ENCODE assay signal across 17 cellular contexts in the genomic region with DNA sequence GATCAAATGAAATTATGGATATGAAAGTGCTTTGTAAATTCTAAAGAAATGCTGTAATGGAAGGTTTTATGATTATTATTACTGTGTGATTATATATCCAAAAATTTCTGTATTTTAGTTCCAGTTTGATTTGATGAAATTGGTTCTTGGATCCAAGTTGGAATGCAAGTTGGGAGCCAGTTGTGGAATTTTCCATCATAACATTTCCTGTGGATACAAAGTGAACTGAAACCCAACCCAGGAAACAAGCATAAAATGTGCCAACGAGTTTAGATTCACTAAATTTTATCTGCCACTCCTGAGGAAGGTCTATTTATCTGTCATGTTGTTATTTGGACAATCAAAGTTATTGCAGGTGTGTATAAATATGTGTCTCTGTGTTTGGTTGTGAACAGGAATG.
DNase-seq lines count a peak whose midpoint lies in the region; ATAC-seq and TF ChIP-seq lines count a peak whose summit lies in the region.
"Had no signal": no experiment of that assay in that cellular context is flagged by ENCODE, and none has a peak within 500 bp of the region (broad histone marks: within the 10 kb centered on the region; RNA-seq: fewer than 3 reads in every experiment).

No MANE protein-coding gene starts in this region.

- WGBS in IMR-90 (ENCODE audit: extremely low coverage in 2 of 2, insufficient read length in 1 of 2), 2 experiments: no CpG with 5 or more reads among the region's 1 CpG

- no peak overlapping the region for H3K23ac ChIP-seq in IMR-90 (ENCODE audit: low read depth, low read length)

- no peaks in the 10 kb centered on the region for H3K9me1 ChIP-seq in IMR-90 (ENCODE audit: insufficient read depth, low read length)

- DNase-seq in IMR-90: no peak
- DNase-seq in chondrocyte (ENCODE audit: low spot score): no peak
- DNase-seq in fibroblast of the aortic adventitia (ENCODE audit: low read depth): peak; percentile 70
- no peak for DNase-seq in superior temporal gyrus (ENCODE audit: extremely low spot score)
- DNase-seq in omental fat pad (ENCODE audit: low spot score): no peak
- DNase-seq: AML-193, GF-D8, NCI-H1048, NCI-H524 treated with DMSO at 0.1 percent for 48 hours, SHP77 had no signal

- H3K27ac ChIP-seq in ACC112 (ENCODE audit: low read depth, low read length): peak overlapping the region; percentile 85
- no peak overlapping the region for H3K27ac ChIP-seq in IMR-90 (ENCODE audit: insufficient read depth, low read length)
- H3K27ac ChIP-seq: KMS-11 had no signal

- H3K18ac ChIP-seq in IMR-90 (ENCODE audit: low read depth, low read length): no peak overlapping the region; the same call in 1 of the 2 replicates

- no peak overlapping the region for H3K14ac ChIP-seq in IMR-90 (replicated peaks; ENCODE audit: low read depth, low read length)

- H2BK120ac ChIP-seq in IMR-90 (ENCODE audit: low read depth, low read length): peak overlapping the region; percentile 21; the same call in 1 of the 2 replicates

- dilution Hi-C loops in IMR-90 (cut with HindIII; ENCODE audit: low sequenced_read_pairs, unreplicated experiment): no loop called here

- no peak overlapping the region for H4K8ac ChIP-seq in IMR-90 (ENCODE audit: low read depth in 2 of 2, low read length in 2 of 2)

- peaks cover 20% of the 10 kb centered on the region for H3K4me1 Mint-ChIP-seq in chondrocyte (ENCODE audit: low read depth)
- H3K4me1 Mint-ChIP-seq: CD14-positive monocyte had no signal

- no peaks in the 10 kb centered on the region for H3K36me3 Mint-ChIP-seq in chondrocyte (ENCODE audit: low read depth)
- H3K36me3 Mint-ChIP-seq: CD14-positive monocyte had no signal

- H3K27ac Mint-ChIP-seq in chondrocyte (ENCODE audit: unreplicated experiment): peak overlapping the region; percentile 15
- H3K27ac Mint-ChIP-seq: CD14-positive monocyte had no signal

- no peak overlapping the region for H4K91ac ChIP-seq in IMR-90 (ENCODE audit: insufficient read depth, low read depth, low read length)

- H2BK15ac ChIP-seq in IMR-90 (ENCODE audit: low read depth, low read length): no peak overlapping the region

- peaks cover 5% of the 10 kb centered on the region for H3K9me3 Mint-ChIP-seq in chondrocyte (ENCODE audit: low read depth)
- H3K9me3 Mint-ChIP-seq: HFFc6 had no signal

- H4K5ac ChIP-seq in IMR-90 (ENCODE audit: low read depth, low read length): no peak overlapping the region

- H3K79me1 ChIP-seq in IMR-90 (ENCODE audit: low read depth in 1 of 2, low read length in 2 of 2): no peaks in the 10 kb centered on the region

- no peak overlapping the region for H2AK9ac ChIP-seq in IMR-90 (replicated peaks; ENCODE audit: low read depth, low read length, poor library complexity)

- H3K27me3 ChIP-seq in ACC112 (ENCODE audit: insufficient read depth, low read length) (no peaks in the 10 kb centered on the region), IMR-90 (ENCODE audit: control insufficient read depth, insufficient read depth, low read length) (no peaks in the 10 kb centered on the region)

- POLR2A ChIA-PET in IMR-90 (lab: Charles Lee; ENCODE audit: unreplicated experiment): no interaction called here

- no peak for TF ChIP-seq RAD21 in IMR-90 (IDR thresholded peaks at IDR 0.05; ENCODE audit: low read length)

- H2AFZ ChIP-seq in ACC112 (ENCODE audit: low read length, unreplicated experiment) (peak overlapping the region; percentile 10), IMR-90 (replicated peaks; ENCODE audit: low read length, poor library complexity) (no peak overlapping the region)

- H4K20me1 ChIP-seq in IMR-90 (ENCODE audit: insufficient read depth, low read length): no peaks in the 10 kb centered on the region

- H3K9me3 ChIP-seq in IMR-90 (ENCODE audit: control insufficient read depth, insufficient read depth, low read length): no peaks in the 10 kb centered on the region

- no peak for TF ChIP-seq CTCF in IMR-90 (conservative IDR thresholded peaks at IDR 0.05; ENCODE audit: low read depth, low read length)
- TF ChIP-seq CTCF in chondrocyte (IDR thresholded peaks at IDR 0.05): no peak
- TF ChIP-seq CTCF in fibroblast of the aortic adventitia (IDR thresholded peaks at IDR 0.05; ENCODE audit: insufficient read depth, low read length): no peak
- no peak for TF ChIP-seq CTCF in omental fat pad (IDR thresholded peaks at IDR 0.05)

- H3K56ac ChIP-seq in IMR-90 (ENCODE audit: extremely low read depth, insufficient read depth, low read length): no peak overlapping the region

- no peak overlapping the region for H2BK5ac ChIP-seq in IMR-90 (ENCODE audit: low read depth, low read length, poor library complexity, severe bottlenecking)

- no peak overlapping the region for H2AK5ac ChIP-seq in IMR-90 (ENCODE audit: low read depth, low read length)

- no peak overlapping the region for H3K4me3 Mint-ChIP-seq in chondrocyte (ENCODE audit: unreplicated experiment)
- H3K4me3 Mint-ChIP-seq: CD14-positive monocyte had no signal

- H3K4me1 ChIP-seq in ACC112 (ENCODE audit: control insufficient read depth, insufficient read depth, low read length, unreplicated experiment): peaks cover 38% of the 10 kb centered on the region
- H3K4me1 ChIP-seq in IMR-90 (ENCODE audit: control insufficient read depth, insufficient read depth, low read length): peaks cover 4% of the 10 kb centered on the region; the same call in 1 of the 2 replicates

- no peak for TF ChIP-seq POLR2A in IMR-90 (IDR thresholded peaks at IDR 0.05; ENCODE audit: low read depth, low read length)

- in situ Hi-C loops in IMR-90 (cut with MboI; ENCODE audit: low sequenced_read_pairs): no loop called here

- no peaks in the 10 kb centered on the region for H3K79me2 ChIP-seq in ACC112 (ENCODE audit: control insufficient read depth, insufficient read depth, low read length, unreplicated experiment)

- 0 out of 2 replicates have a peak overlapping the region, but pooled peaks have one; percentile 35 for H3K4ac ChIP-seq in IMR-90 (ENCODE audit: low read depth, low read length)

- no peak for ATAC-seq in IMR-90 (ENCODE audit: low read depth)
- ATAC-seq in GM21423 (IDR thresholded peaks at IDR 0.05; ENCODE audit: unreplicated experiment): no peak
- ATAC-seq in omental fat pad (ENCODE audit: low FRiP score): no peak
- no peak for ATAC-seq in GM21526 (IDR thresholded peaks at IDR 0.05; ENCODE audit: low FRiP score, unreplicated experiment)
- ATAC-seq: Panc1 had no signal

- H3K27me3 Mint-ChIP-seq in chondrocyte (ENCODE audit: low read depth): peaks cover 4% of the 10 kb centered on the region

- intact Hi-C loops in IMR-90 (cut with micrococcal nuclease): no loop called here

- no peak overlapping the region for H3K4me2 ChIP-seq in IMR-90 (ENCODE audit: low read depth, low read length)
- H3K4me2 ChIP-seq: KMS-11 had no signal

- no peak overlapping the region; the same call in 1 of the 2 replicates for H2BK20ac ChIP-seq in IMR-90 (ENCODE audit: low read depth, low read length)

- H3K9ac ChIP-seq in IMR-90 (ENCODE audit: low read depth, low read length): no peak overlapping the region
- H3K9ac ChIP-seq: KMS-11 had no signal

- CTCF ChIA-PET in IMR-90 (lab: Yijun Ruan, JAX): no interaction called here

- BruUV-seq in IMR-90 (replicated peaks; lab: Mats Ljungman, UMichigan): no TSS peak

- H3K4me3 ChIP-seq in ACC112 (ENCODE audit: low read depth, low read length): no peak overlapping the region
- no peak overlapping the region for H3K4me3 ChIP-seq in IMR-90 (ENCODE audit: insufficient read depth, low read depth, low read length)
- H3K4me3 ChIP-seq in fibroblast of the aortic adventitia (ENCODE audit: low read depth, low read length): no peak overlapping the region

- H3K36me3 ChIP-seq in ACC112 (ENCODE audit: insufficient read depth, low read length): no peaks in the 10 kb centered on the region
- no peaks in the 10 kb centered on the region for H3K36me3 ChIP-seq in IMR-90 (ENCODE audit: control insufficient read depth, insufficient read depth, low read length)

TF ChIP-seq in IMR-90, 13 proteins besides CTCF, POLR2A, EP300 and RAD21:
- TF ChIP-seq, protein P1, sequence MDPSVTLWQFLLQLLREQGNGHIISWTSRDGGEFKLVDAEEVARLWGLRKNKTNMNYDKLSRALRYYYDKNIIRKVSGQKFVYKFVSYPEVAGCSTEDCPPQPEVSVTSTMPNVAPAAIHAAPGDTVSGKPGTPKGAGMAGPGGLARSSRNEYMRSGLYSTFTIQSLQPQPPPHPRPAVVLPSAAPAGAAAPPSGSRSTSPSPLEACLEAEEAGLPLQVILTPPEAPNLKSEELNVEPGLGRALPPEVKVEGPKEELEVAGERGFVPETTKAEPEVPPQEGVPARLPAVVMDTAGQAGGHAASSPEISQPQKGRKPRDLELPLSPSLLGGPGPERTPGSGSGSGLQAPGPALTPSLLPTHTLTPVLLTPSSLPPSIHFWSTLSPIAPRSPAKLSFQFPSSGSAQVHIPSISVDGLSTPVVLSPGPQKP (IDR thresholded peaks at IDR 0.05; ENCODE audit: borderline replicate concordance, low read depth, low read length): no peak
- TF ChIP-seq MAZ (IDR thresholded peaks at IDR 0.05; ENCODE audit: borderline replicate concordance, low read depth, low read length): no peak
- TF ChIP-seq BHLHE40 (IDR thresholded peaks at IDR 0.05; ENCODE audit: low read depth, low read length): no peak
- no peak for TF ChIP-seq USF2 (IDR thresholded peaks at IDR 0.05; ENCODE audit: low read depth, low read length)
- TF ChIP-seq RCOR1 (IDR thresholded peaks at IDR 0.05; ENCODE audit: insufficient replicate concordance, low read length): no peak
- TF ChIP-seq SMC3 (IDR thresholded peaks at IDR 0.05; ENCODE audit: low read depth, low read length): no peak
- no peak for TF ChIP-seq FOS (IDR thresholded peaks at IDR 0.05; ENCODE audit: low read depth, low read length)
- TF ChIP-seq MAFK (IDR thresholded peaks at IDR 0.05; ENCODE audit: low read depth, low read length): no peak
- TF ChIP-seq MXI1 (IDR thresholded peaks at IDR 0.05; ENCODE audit: borderline replicate concordance, low read depth, low read length): no peak
- no peak for TF ChIP-seq CHD1 (IDR thresholded peaks at IDR 0.05; ENCODE audit: low read depth, low read length)
- no peak for TF ChIP-seq RFX5 (IDR thresholded peaks at IDR 0.05; ENCODE audit: low read depth, low read length)
- TF ChIP-seq NFE2L2 (IDR thresholded peaks at IDR 0.05; ENCODE audit: low read depth, low read length): no peak
- no peak for TF ChIP-seq CEBPB (IDR thresholded peaks at IDR 0.05; ENCODE audit: low read depth, low read length)
